ENCODE assay signal across 1 cellular context in genomic region chr17:4986951-4987766, GRCh38.
A peak's percentile ranks its signal among the peaks of the same experiment; 100 is the strongest.
TF ChIP-seq lines count a peak whose summit lies in the region.

CAMTA2 (minus strand) TSS chr17:4987675; CDS start chr17:4986222, 1,453 bp downstream.

TF ChIP-seq in HepG2, 621 proteins besides CTCF, POLR2A, EP300 and RAD21 (continued from another document and continues in another):
- TF ChIP-seq ZNF318 (CRISPR knock-in tag; IDR thresholded peaks at IDR 0.05) = no peak
- peak; percentile 81 for TF ChIP-seq SAP130 (CRISPR knock-in tag; IDR thresholded peaks at IDR 0.05; ENCODE audit: low read depth)
- no peak for TF ChIP-seq NFATC3 (CRISPR knock-in tag; IDR thresholded peaks at IDR 0.05)
- peak; percentile 61 for TF ChIP-seq RXRA (CRISPR knock-in tag; IDR thresholded peaks at IDR 0.05)
- no peak for TF ChIP-seq ZNF484 (CRISPR knock-in tag; IDR thresholded peaks at IDR 0.05; ENCODE audit: borderline replicate concordance, low read depth)
- no peak for TF ChIP-seq ZNF207 (IDR thresholded peaks at IDR 0.05; ENCODE audit: borderline replicate concordance)
- no peak for TF ChIP-seq BRCA1 (CRISPR knock-in tag; IDR thresholded peaks at IDR 0.05)
- TF ChIP-seq ZNF546 (CRISPR knock-in tag; conservative IDR thresholded peaks at IDR 0.05) = no peak
- peak; percentile 53 for TF ChIP-seq ZNF274 (CRISPR knock-in tag; IDR thresholded peaks at IDR 0.05)
- TF ChIP-seq ZNF597 (CRISPR knock-in tag; IDR thresholded peaks at IDR 0.05) = no peak
- no peak for TF ChIP-seq ARID2 (CRISPR knock-in tag; IDR thresholded peaks at IDR 0.05; ENCODE audit: borderline replicate concordance)
- peak; percentile 58 for TF ChIP-seq CBX1 (IDR thresholded peaks at IDR 0.05; ENCODE audit: low read depth)
- no peak for TF ChIP-seq PAX8 (CRISPR knock-in tag; IDR thresholded peaks at IDR 0.05; ENCODE audit: borderline replicate concordance)
- TF ChIP-seq RBFOX2 (IDR thresholded peaks at IDR 0.05; ENCODE audit: low read depth, low read length) = peak; percentile 85
- TF ChIP-seq IRF2 (CRISPR knock-in tag; IDR thresholded peaks at IDR 0.05) = 0 out of 2 replicates have a peak, but pooled peaks have one; percentile 44
- peak; percentile 49; the same call in 1 of the 2 replicates for TF ChIP-seq ZFAT (CRISPR knock-in tag; conservative IDR thresholded peaks at IDR 0.05)
- no peak for TF ChIP-seq ZXDC (CRISPR knock-in tag; IDR thresholded peaks at IDR 0.05)
- TF ChIP-seq YEATS2 (CRISPR knock-in tag; IDR thresholded peaks at IDR 0.05; ENCODE audit: borderline replicate concordance) = peak; percentile 58; the same call in 1 of the 2 replicates
- TF ChIP-seq ESRRA (CRISPR knock-in tag; IDR thresholded peaks at IDR 0.05; ENCODE audit: low read depth) = no peak; the same call in 1 of the 2 replicates
- peak; percentile 56; the same call in 1 of the 2 replicates for TF ChIP-seq TOE1 (CRISPR knock-in tag; IDR thresholded peaks at IDR 0.05)
- peak; percentile 56 for TF ChIP-seq ELF1 (CRISPR knock-in tag; IDR thresholded peaks at IDR 0.05)
- TF ChIP-seq ZNF138 (CRISPR knock-in tag; IDR thresholded peaks at IDR 0.05; ENCODE audit: low read depth) = 0 out of 2 replicates have a peak, but pooled peaks have one; percentile 49
- TF ChIP-seq TRIM24 (CRISPR knock-in tag; IDR thresholded peaks at IDR 0.05) = no peak
- no peak for TF ChIP-seq GPBP1L1 (CRISPR knock-in tag; IDR thresholded peaks at IDR 0.05)
- TF ChIP-seq PCBP1 (IDR thresholded peaks at IDR 0.05; ENCODE audit: borderline replicate concordance, low read depth, low read length) = no peak
- TF ChIP-seq ZNF225 (CRISPR knock-in tag; IDR thresholded peaks at IDR 0.05) = no peak; the same call in 1 of the 2 replicates
- no peak for TF ChIP-seq RFX1 (IDR thresholded peaks at IDR 0.05)
- TF ChIP-seq ATF2 (CRISPR knock-in tag; IDR thresholded peaks at IDR 0.05) = no peak; the same call in 1 of the 2 replicates
- TF ChIP-seq MNT (IDR thresholded peaks at IDR 0.05) = no peak
- TF ChIP-seq ZBTB25 (CRISPR knock-in tag; IDR thresholded peaks at IDR 0.05) = peak; percentile 48; the same call in 1 of the 2 replicates
- TF ChIP-seq ZBTB38 (CRISPR knock-in tag; IDR thresholded peaks at IDR 0.05) = peak; percentile 43; the same call in 1 of the 2 replicates
- TF ChIP-seq ZNF142 (CRISPR knock-in tag; IDR thresholded peaks at IDR 0.05) = peak; percentile 83
- 0 out of 2 replicates have a peak, but pooled peaks have one; percentile 77 for TF ChIP-seq ZNF136 (CRISPR knock-in tag; IDR thresholded peaks at IDR 0.05; ENCODE audit: low read depth)
- TF ChIP-seq BORCS8-MEF2B (CRISPR knock-in tag; IDR thresholded peaks at IDR 0.05) = 0 out of 2 replicates have a peak, but pooled peaks have one; percentile 30
